23 cellular contexts compared by ENCODE assay signal in the genomic region with DNA sequence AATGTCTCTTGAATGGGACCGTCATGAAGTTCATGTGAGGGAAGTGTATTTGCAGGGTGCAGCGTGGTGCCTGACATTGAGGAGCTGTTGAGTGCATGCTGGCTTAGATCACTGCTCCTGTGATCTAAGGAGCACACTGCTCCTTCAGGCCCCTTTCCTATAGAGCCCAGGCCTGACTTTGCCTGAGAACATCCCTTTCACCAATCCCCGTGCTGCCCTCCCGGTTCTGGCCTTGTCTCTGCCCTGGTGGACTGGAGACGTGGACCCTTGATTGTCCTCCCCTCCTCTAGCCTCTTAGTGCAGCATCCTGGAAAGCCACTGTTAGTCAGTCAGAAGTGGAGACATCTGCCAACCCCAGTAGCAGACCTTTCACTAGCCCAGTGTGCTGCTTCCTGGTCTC.
A peak's percentile ranks its signal among the peaks of the same experiment; 100 is the strongest.
DNase-seq lines count a peak whose midpoint lies in the region; ATAC-seq, FAIRE-seq and TF ChIP-seq lines count a peak whose summit lies in the region.
"Had no signal": no experiment of that assay in that cellular context is flagged by ENCODE, and none has a peak within 500 bp of the region (broad histone marks: within the 10 kb centered on the region; RNA-seq: fewer than 3 reads in every experiment).

No MANE protein-coding gene starts in this region.

- DNase-seq in kidney (peak; percentile 22), sigmoid colon (peak; percentile 21), DMS53 treated with DMSO at 0.1 percent for 48 hours (lab: John Stamatoyannopoulos, UW; ENCODE audit: unreplicated experiment) (no peak)
- DNase-seq: activated CD4-positive, CD25-positive, alpha-beta regulatory T cell treated with anti-CD3 and anti-CD28 coated beads, Interleukin-2, amount 50 U/mL, for 72 hours; activated CD8-positive, alpha-beta T cell treated with anti-CD3 and anti-CD28 coated beads for 36 hours; body of pancreas; COR-L47; effector memory CD8-positive, alpha-beta T cell; foreskin fibroblast; heart right ventricle; left cardiac atrium; mammary epithelial cell; NCI-H1694 had no signal

- no peaks in the 10 kb centered on the region for H3K9me3 ChIP-seq in KOPT-K1 (ENCODE audit: insufficient read depth, low read length, poor library complexity, severe bottlenecking)
- no peaks in the 10 kb centered on the region for H3K9me3 ChIP-seq in kidney (ENCODE audit: control insufficient read depth in 1 of 2, low read length in 2 of 2)
- no peaks in the 10 kb centered on the region for H3K9me3 ChIP-seq in sigmoid colon
- H3K9me3 ChIP-seq: BLaER1 treated with 17β-estradiol and CSF1 and Interleukin-3, amounts not matched to agents 10 nM and 100 nM; body of pancreas; heart right ventricle had no signal

- H3K36me3 ChIP-seq in KOPT-K1 (ENCODE audit: insufficient read depth, low read length) (no peaks in the 10 kb centered on the region), kidney (ENCODE audit: control insufficient read depth in 1 of 2, insufficient read depth in 2 of 2, low read length in 2 of 2) (no peaks in the 10 kb centered on the region), sigmoid colon (no peaks in the 10 kb centered on the region)
- H3K36me3 ChIP-seq: BLaER1 treated with 17β-estradiol and CSF1 and Interleukin-3, amounts not matched to agents 10 nM and 100 nM; heart right ventricle had no signal

- TF ChIP-seq CTCF in brain (conservative IDR thresholded peaks at IDR 0.05) = no peak
- TF ChIP-seq CTCF in kidney (IDR thresholded peaks at IDR 0.05; ENCODE audit: borderline replicate concordance, extremely low read depth, insufficient read depth) = no peak
- no peak for TF ChIP-seq CTCF in sigmoid colon (IDR thresholded peaks at IDR 0.05)

- H3K36me3 Mint-ChIP-seq in brain = no peaks in the 10 kb centered on the region

- no peak for TF ChIP-seq POLR2A in sigmoid colon (IDR thresholded peaks at IDR 0.05)

- FAIRE-seq in kidney (lab: Jason Lieb, UNC) = no peak
- FAIRE-seq: colon, HepG2 had no signal

- no peak for TF ChIP-seq EP300 in sigmoid colon (IDR thresholded peaks at IDR 0.05)

- WGBS in sigmoid colon, 2 donors = 71 to 90% methylated on average over 5 of the region's 5 CpGs

- H3K27me3 Mint-ChIP-seq in brain = peaks cover 9% of the 10 kb centered on the region

- H3K4me3 ChIP-seq in kidney (ENCODE audit: low read length in 2 of 2) = no peak overlapping the region
- no peak overlapping the region for H3K4me3 ChIP-seq in sigmoid colon
- H3K4me3 ChIP-seq: BLaER1 treated with 17β-estradiol and CSF1 and Interleukin-3, amounts not matched to agents 10 nM and 100 nM; body of pancreas; heart right ventricle; smooth muscle cell had no signal

- H3K4me1 Mint-ChIP-seq in brain = peaks cover 80% of the 10 kb centered on the region

- no peak overlapping the region for H3K4me3 Mint-ChIP-seq in brain
- H3K4me3 Mint-ChIP-seq: activated CD8-positive, alpha-beta T cell treated with anti-CD3 and anti-CD28 coated beads for 36 hours; effector memory CD8-positive, alpha-beta T cell had no signal

- intact Hi-C loops in kidney (cut with DNase I) = no loop called here
- intact Hi-C loops in sigmoid colon (cut with DNase I) = no loop called here

- H3K27me3 ChIP-seq in sigmoid colon = no peaks in the 10 kb centered on the region
- H3K27me3 ChIP-seq: BLaER1 treated with 17β-estradiol and CSF1 and Interleukin-3, amounts not matched to agents 10 nM and 100 nM; body of pancreas had no signal

- H3K27ac ChIP-seq in KOPT-K1 (ENCODE audit: low read depth, low read length, poor library complexity, severe bottlenecking) (peak overlapping the region; percentile 49), kidney (ENCODE audit: low read depth in 2 of 2, low read length in 2 of 2) (no peak overlapping the region), sigmoid colon (no peak overlapping the region)
- H3K27ac ChIP-seq: BLaER1 treated with 17β-estradiol and CSF1 and Interleukin-3, amounts not matched to agents 10 nM and 100 nM; body of pancreas; heart right ventricle; RWPE1 had no signal

- ATAC-seq in GM18861 (IDR thresholded peaks at IDR 0.05; ENCODE audit: unreplicated experiment) (no peak), GM21528 (IDR thresholded peaks at IDR 0.05; ENCODE audit: low FRiP score, unreplicated experiment) (no peak), GM18498 (IDR thresholded peaks at IDR 0.05; ENCODE audit: unreplicated experiment) (no peak)
- ATAC-seq: activated CD8-positive, alpha-beta T cell treated with anti-CD3 and anti-CD28 coated beads for 36 hours; body of pancreas; effector memory CD8-positive, alpha-beta T cell; heart right ventricle; HepG2; left cardiac atrium had no signal

- peak overlapping the region in 3 of 5 experiments; percentile 5 to 88 (median 57) for H3K27ac Mint-ChIP-seq in brain
- H3K27ac Mint-ChIP-seq: activated CD8-positive, alpha-beta T cell treated with anti-CD3 and anti-CD28 coated beads for 36 hours; effector memory CD8-positive, alpha-beta T cell had no signal

- peaks cover 0 to 4% (median 0%) of the 10 kb centered on the region in 5 experiments for H3K9me3 Mint-ChIP-seq in brain
- H3K9me3 Mint-ChIP-seq: activated CD8-positive, alpha-beta T cell treated with anti-CD3 and anti-CD28 coated beads for 36 hours; effector memory CD8-positive, alpha-beta T cell had no signal

- no peaks in the 10 kb centered on the region for H3K4me1 ChIP-seq in kidney (ENCODE audit: control insufficient read depth in 1 of 2, insufficient read depth in 1 of 2, low read depth in 1 of 2, low read length in 2 of 2)
- no peaks in the 10 kb centered on the region for H3K4me1 ChIP-seq in sigmoid colon
- H3K4me1 ChIP-seq: body of pancreas had no signal

- H3K9ac ChIP-seq in kidney (ENCODE audit: low read length in 2 of 2) = no peak overlapping the region
- H3K9ac ChIP-seq: BLaER1 treated with 17β-estradiol and CSF1 and Interleukin-3, amounts not matched to agents 10 nM and 100 nM had no signal
